In genomic region chr4:123547167-123547817, GRCh38 we compare ENCODE assay signal across 1 cellular context.
TF ChIP-seq lines count a peak whose summit lies in the region.

No MANE protein-coding gene starts in this region.

TF ChIP-seq in H1, 55 proteins besides CTCF, POLR2A, EP300 and RAD21 (continued from another document):
- TF ChIP-seq YY1 (IDR thresholded peaks at IDR 0.05; ENCODE audit: low read depth, low read length) (peak; percentile 42; the same call in 1 of the 2 replicates), MAFK (IDR thresholded peaks at IDR 0.05; ENCODE audit: low read depth, low read length) (no peak), RFX5 (IDR thresholded peaks at IDR 0.05; ENCODE audit: borderline replicate concordance, low read depth, low read length) (no peak), E2F6 (IDR thresholded peaks at IDR 0.05) (peak; percentile 93), MAX (IDR thresholded peaks at IDR 0.05) (peak; percentile 94), TEAD4 (IDR thresholded peaks at IDR 0.05; ENCODE audit: low read depth, low read length) (peak; percentile 35; the same call in 1 of the 2 replicates), SIN3A (conservative IDR thresholded peaks at IDR 0.05 in 1 of 2, IDR thresholded peaks at IDR 0.05 in 1 of 2; ENCODE audit: low read depth in 1 of 2, low read length in 2 of 2) (no peak), JUND (IDR thresholded peaks at IDR 0.05; ENCODE audit: low read length) (no peak), TCF12 (IDR thresholded peaks at IDR 0.05; ENCODE audit: low read depth, low read length) (no peak), BCL11A (IDR thresholded peaks at IDR 0.05; ENCODE audit: low read depth in 2 of 2, low read length in 2 of 2) (no peak), RNF2 (IDR thresholded peaks at IDR 0.05; ENCODE audit: borderline replicate concordance, low read depth, low read length, missing control alignments, poor library complexity, severe bottlenecking) (no peak), NRF1 (IDR thresholded peaks at IDR 0.05; ENCODE audit: low read depth, low read length) (no peak), SUZ12 (IDR thresholded peaks at IDR 0.05; ENCODE audit: low read length) (no peak), KDM4A (IDR thresholded peaks at IDR 0.05; ENCODE audit: low read depth, low read length, severe bottlenecking) (no peak), CBX8 (IDR thresholded peaks at IDR 0.05; ENCODE audit: borderline replicate concordance, low read depth, low read length) (no peak), CEBPB (IDR thresholded peaks at IDR 0.05; ENCODE audit: low read depth, low read length) (no peak), BACH1 (IDR thresholded peaks at IDR 0.05; ENCODE audit: low read length) (no peak), GTF2F1 (IDR thresholded peaks at IDR 0.05; ENCODE audit: borderline replicate concordance, low read depth, low read length) (no peak), HDAC6 (IDR thresholded peaks at IDR 0.05; ENCODE audit: low read depth, low read length) (no peak), JUN (IDR thresholded peaks at IDR 0.05; ENCODE audit: low read depth, low read length) (no peak), NANOG (IDR thresholded peaks at IDR 0.05; ENCODE audit: insufficient read depth, low read depth, low read length, poor library complexity, severe bottlenecking) (no peak), CHD7 (IDR thresholded peaks at IDR 0.05; ENCODE audit: insufficient replicate concordance, low read length) (no peak), BRCA1 (IDR thresholded peaks at IDR 0.05; ENCODE audit: low read depth, low read length) (no peak), ATF2 (IDR thresholded peaks at IDR 0.05; ENCODE audit: low read length) (no peak), PHF8 (conservative IDR thresholded peaks at IDR 0.05; ENCODE audit: low read depth, low read length) (no peak), HDAC2 (IDR thresholded peaks at IDR 0.05; ENCODE audit: borderline replicate concordance in 1 of 2, low read depth in 2 of 2, low read length in 2 of 2) (0 out of 4 replicates have a peak, but pooled peaks of 1 of the 2 experiments have one; percentile 27), POLR2AphosphoS5 (IDR thresholded peaks at IDR 0.05; ENCODE audit: low read depth, low read length) (peak; percentile 52), SIX5 (IDR thresholded peaks at IDR 0.05; ENCODE audit: low read depth, low read length) (no peak), RBBP5 (IDR thresholded peaks at IDR 0.05; ENCODE audit: borderline replicate concordance, low read depth, low read length) (peak; percentile 82), KDM1A (IDR thresholded peaks at IDR 0.05; ENCODE audit: borderline replicate concordance, low read length) (no peak), SAP30 (IDR thresholded peaks at IDR 0.05; ENCODE audit: insufficient read depth, insufficient replicate concordance, low read length) (no peak), EZH2 (IDR thresholded peaks at IDR 0.05; ENCODE audit: low read depth, low read length, severe bottlenecking) (no peak), CHD1 (IDR thresholded peaks at IDR 0.05; ENCODE audit: low read depth, low read length) (no peak), TAF7 (optimal IDR thresholded peaks at IDR 0.05; ENCODE audit: borderline replicate concordance, low read depth, low read length) (peak; percentile 60), FOSL1 (IDR thresholded peaks at IDR 0.05; ENCODE audit: insufficient read depth, low read depth, low read length) (no peak), GABPA (IDR thresholded peaks at IDR 0.05; ENCODE audit: borderline replicate concordance, insufficient read depth, low read length) (no peak), ATF3 (IDR thresholded peaks at IDR 0.05; ENCODE audit: insufficient read depth, low read depth, low read length) (peak; percentile 62; the same call in 1 of the 2 replicates), SIRT6 (IDR thresholded peaks at IDR 0.05; ENCODE audit: low read length) (no peak), CBX5 (IDR thresholded peaks at IDR 0.05; ENCODE audit: low read depth, low read length) (no peak), SP2 (IDR thresholded peaks at IDR 0.05; ENCODE audit: low read length) (no peak), SRF (IDR thresholded peaks at IDR 0.05; ENCODE audit: low read depth, low read length) (no peak), CHD2 (IDR thresholded peaks at IDR 0.05; ENCODE audit: low read length) (no peak; the same call in 1 of the 2 replicates), ZNF274 (IDR thresholded peaks at IDR 0.05; ENCODE audit: borderline replicate concordance, extremely low read depth, low read length) (no peak), TAF1 (IDR thresholded peaks at IDR 0.05; ENCODE audit: low read depth, low read length) (peak; percentile 68), TBP (IDR thresholded peaks at IDR 0.05; ENCODE audit: low read depth, low read length) (no peak; the same call in 1 of the 2 replicates), KDM5A (IDR thresholded peaks at IDR 0.05; ENCODE audit: low read length) (no peak), SP4 (IDR thresholded peaks at IDR 0.05; ENCODE audit: low read length) (no peak), SP1 (IDR thresholded peaks at IDR 0.05; ENCODE audit: low read depth, low read length) (no peak), ASH2L (IDR thresholded peaks at IDR 0.05; ENCODE audit: low read length) (peak; percentile 92)
